ENCODE assay signal across 1 cellular context in the genomic region with DNA sequence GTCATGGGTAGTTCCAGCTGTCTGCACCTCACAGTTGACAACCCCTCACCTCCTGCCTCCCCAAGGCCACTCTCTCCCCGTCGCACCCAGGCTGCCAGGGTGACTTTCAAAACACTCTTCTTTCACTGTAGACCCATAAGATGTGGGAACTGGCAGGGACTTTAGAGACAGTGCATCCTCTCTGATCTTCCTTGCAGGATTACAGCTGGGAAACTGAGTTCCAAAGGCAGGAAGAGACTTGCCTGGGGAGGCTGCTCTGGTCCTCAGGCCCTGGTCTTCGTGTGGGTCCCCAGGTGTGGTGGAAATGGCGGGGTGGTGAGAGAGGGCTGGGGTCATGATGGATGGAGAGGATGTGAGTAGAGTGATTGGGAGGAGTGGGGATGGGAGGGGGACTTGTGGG.
TF ChIP-seq lines count a peak whose summit lies in the region.

No MANE protein-coding gene starts in this region.

TF ChIP-seq in IMR-90, 13 proteins besides CTCF, POLR2A, EP300 and RAD21:
- no peak for TF ChIP-seq CEBPB (IDR thresholded peaks at IDR 0.05; ENCODE audit: low read depth, low read length)
- no peak for TF ChIP-seq FOS (IDR thresholded peaks at IDR 0.05; ENCODE audit: low read depth, low read length)
- TF ChIP-seq MXI1 (IDR thresholded peaks at IDR 0.05; ENCODE audit: borderline replicate concordance, low read depth, low read length) = no peak
- TF ChIP-seq SMC3 (IDR thresholded peaks at IDR 0.05; ENCODE audit: low read depth, low read length) = no peak
- TF ChIP-seq, protein P1, sequence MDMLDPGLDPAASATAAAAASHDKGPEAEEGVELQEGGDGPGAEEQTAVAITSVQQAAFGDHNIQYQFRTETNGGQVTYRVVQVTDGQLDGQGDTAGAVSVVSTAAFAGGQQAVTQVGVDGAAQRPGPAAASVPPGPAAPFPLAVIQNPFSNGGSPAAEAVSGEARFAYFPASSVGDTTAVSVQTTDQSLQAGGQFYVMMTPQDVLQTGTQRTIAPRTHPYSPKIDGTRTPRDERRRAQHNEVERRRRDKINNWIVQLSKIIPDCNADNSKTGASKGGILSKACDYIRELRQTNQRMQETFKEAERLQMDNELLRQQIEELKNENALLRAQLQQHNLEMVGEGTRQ (IDR thresholded peaks at IDR 0.05; ENCODE audit: low read depth, low read length) = no peak
- no peak for TF ChIP-seq MAFK (IDR thresholded peaks at IDR 0.05; ENCODE audit: low read depth, low read length)
- no peak for TF ChIP-seq NFE2L2 (IDR thresholded peaks at IDR 0.05; ENCODE audit: low read depth, low read length)
- no peak for TF ChIP-seq CHD1 (IDR thresholded peaks at IDR 0.05; ENCODE audit: low read depth, low read length)
- no peak for TF ChIP-seq RFX5 (IDR thresholded peaks at IDR 0.05; ENCODE audit: low read depth, low read length)
- TF ChIP-seq RCOR1 (IDR thresholded peaks at IDR 0.05; ENCODE audit: insufficient replicate concordance, low read length) = no peak
- TF ChIP-seq MAZ (IDR thresholded peaks at IDR 0.05; ENCODE audit: borderline replicate concordance, low read depth, low read length) = no peak
- TF ChIP-seq, protein P2, sequence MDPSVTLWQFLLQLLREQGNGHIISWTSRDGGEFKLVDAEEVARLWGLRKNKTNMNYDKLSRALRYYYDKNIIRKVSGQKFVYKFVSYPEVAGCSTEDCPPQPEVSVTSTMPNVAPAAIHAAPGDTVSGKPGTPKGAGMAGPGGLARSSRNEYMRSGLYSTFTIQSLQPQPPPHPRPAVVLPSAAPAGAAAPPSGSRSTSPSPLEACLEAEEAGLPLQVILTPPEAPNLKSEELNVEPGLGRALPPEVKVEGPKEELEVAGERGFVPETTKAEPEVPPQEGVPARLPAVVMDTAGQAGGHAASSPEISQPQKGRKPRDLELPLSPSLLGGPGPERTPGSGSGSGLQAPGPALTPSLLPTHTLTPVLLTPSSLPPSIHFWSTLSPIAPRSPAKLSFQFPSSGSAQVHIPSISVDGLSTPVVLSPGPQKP (IDR thresholded peaks at IDR 0.05; ENCODE audit: borderline replicate concordance, low read depth, low read length) = no peak
- TF ChIP-seq BHLHE40 (IDR thresholded peaks at IDR 0.05; ENCODE audit: low read depth, low read length) = no peak
